ENCODE assay signal across 14 cellular contexts in genomic region chr1:207754942-207755689, GRCh38. TPM values are rescaled to one million over a fixed set of nuclear protein-coding genes. Genes with fewer than 3 reads are reported as not detected.
A peak's percentile ranks its signal among the peaks of the same experiment; 100 is the strongest.
DNase-seq lines count a peak whose midpoint lies in the region; ATAC-seq and TF ChIP-seq lines count a peak whose summit lies in the region.
"Had no signal": no experiment of that assay in that cellular context is flagged by ENCODE, and none has a peak within 500 bp of the region (broad histone marks: within the 10 kb centered on the region; RNA-seq: fewer than 3 reads in every experiment).

No MANE protein-coding gene starts in this region.

- TF ChIP-seq POLR2A in body of pancreas (IDR thresholded peaks at IDR 0.05): no peak

- H3K4me2 ChIP-seq in neural cell (ENCODE audit: low read length): no peak overlapping the region

- H3K9me3 ChIP-seq in body of pancreas (no peaks in the 10 kb centered on the region), neural cell (ENCODE audit: low read length) (no peaks in the 10 kb centered on the region)

- intact Hi-C loops in body of pancreas (cut with DNase I): no loop called here

- H3K9me2 ChIP-seq in neural cell (ENCODE audit: insufficient read depth, low read length): no peaks in the 10 kb centered on the region

- no peak for TF ChIP-seq EP300 in neural cell (conservative IDR thresholded peaks at IDR 0.05; ENCODE audit: poor library complexity, severe bottlenecking)

- peak; percentile 22 for DNase-seq in NCI-H2029 (lab: John Stamatoyannopoulos, UW)
- DNase-seq in NCI-H2029 treated with DMSO at 0.1 percent for 48 hours (lab: John Stamatoyannopoulos, UW): no peak
- peak; percentile 33 for DNase-seq in MV-4-11 (lab: John Stamatoyannopoulos, UW)
- DNase-seq in body of pancreas: peak in 2 of 4 donors; percentile 22 to 29
- no peak for DNase-seq in activated effector memory CD4-positive, alpha-beta T cell treated with anti-CD3 and anti-CD28 coated beads, Interleukin-2, amount 50 U/mL, for 16 hours
- DNase-seq: activated T-cell treated with anti-CD3 and anti-CD28 coated beads for 4 hours, cerebellar nuclear complex, GM23248, KG1, left ventricle myocardium superior had no signal

- H3K27ac ChIP-seq in body of pancreas: peak overlapping the region in 3 of 4 donors; percentile 49 to 97 (median 96)
- no peak overlapping the region for H3K27ac ChIP-seq in neural cell (ENCODE audit: low read length)
- H3K27ac ChIP-seq: GM23248 had no signal

- 26 to 30% methylated on average over 7 of the region's 7 CpGs for WGBS in body of pancreas, 2 donors

- H3K36me3 ChIP-seq in body of pancreas (replicated peaks in 1 of 2; ENCODE audit: insufficient read depth in 1 of 2, low read depth in 2 of 2) (peaks cover 0 to 7% of the 10 kb centered on the region in 2 donors), neural cell (ENCODE audit: insufficient read depth, low read length) (peaks cover 11% of the 10 kb centered on the region)

- H2AFZ ChIP-seq in neural cell (ENCODE audit: low read depth, low read length): no peak overlapping the region
- H2AFZ ChIP-seq: GM23248 had no signal

- no peak for ATAC-seq in body of pancreas
- ATAC-seq in GM21447 (IDR thresholded peaks at IDR 0.05; ENCODE audit: unreplicated experiment): no peak
- no peak for ATAC-seq in HG02840 (IDR thresholded peaks at IDR 0.05; ENCODE audit: low FRiP score, unreplicated experiment)
- ATAC-seq: left ventricle myocardium superior, sciatic nerve had no signal

- no peak overlapping the region for H3K9ac ChIP-seq in neural cell (ENCODE audit: low read length)
- H3K9ac ChIP-seq: GM23248 had no signal

- H3K79me2 ChIP-seq in neural cell (replicated peaks; ENCODE audit: insufficient read depth, low read length): peaks cover 71% of the 10 kb centered on the region

- H3K4me3 ChIP-seq in body of pancreas: no peak overlapping the region
- peak overlapping the region; percentile 96 for H3K4me3 ChIP-seq in neural cell (ENCODE audit: low read length)
- H3K4me3 ChIP-seq: GM23248 had no signal

- peaks cover 8% of the 10 kb centered on the region for H4K20me1 ChIP-seq in neural cell (ENCODE audit: insufficient read depth)

- H3K4me1 ChIP-seq in body of pancreas: peaks cover 55% of the 10 kb centered on the region

- H3F3A ChIP-seq in neural cell (ENCODE audit: insufficient read depth, low read length, poor library complexity, severe bottlenecking): no peaks in the 10 kb centered on the region

- no peak for TF ChIP-seq RAD21 in neural cell (conservative IDR thresholded peaks at IDR 0.05)

- TF ChIP-seq CTCF in body of pancreas (IDR thresholded peaks at IDR 0.05): no peak
- no peak for TF ChIP-seq CTCF in neural cell (IDR thresholded peaks at IDR 0.05; ENCODE audit: poor library complexity, severe bottlenecking)

- no peaks in the 10 kb centered on the region for H3K27me3 ChIP-seq in body of pancreas
- H3K27me3 ChIP-seq in neural cell (ENCODE audit: insufficient read depth, low read depth, low read length): no peaks in the 10 kb centered on the region

TF ChIP-seq in neural cell, 6 proteins besides CTCF, POLR2A, EP300 and RAD21:
- TF ChIP-seq SMC3 (conservative IDR thresholded peaks at IDR 0.05; ENCODE audit: poor library complexity) (no peak), REST (IDR thresholded peaks at IDR 0.05; ENCODE audit: borderline replicate concordance) (no peak), EZH2 (IDR thresholded peaks at IDR 0.05; ENCODE audit: borderline replicate concordance, insufficient read depth, low read length, poor library complexity, severe bottlenecking) (no peak)

RNA-seq across cellular contexts. Expression of gene CD46, which starts 3.3 kb away (rescaled TPM):
- 100 to 1,000 TPM; 162 to 175 TPM for total RNA-seq in body of pancreas
- polyA plus RNA-seq in neural cell: 351 and 393 TPM in 2 replicates
- 187 and 205 TPM in 2 replicates for polyA minus RNA-seq in neural cell

Comparison
In these comparisons a context has a peak if more than half of its experiments do, and no peak if none do; other contexts are left out.
1. DNase-seq: peak in NCI-H2029 (single experiment) and MV-4-11 (single experiment); none in NCI-H2029 treated with DMSO at 0.1 percent for 48 hours (single experiment) and activated effector memory CD4-positive, alpha-beta T cell treated with anti-CD3 and anti-CD28 coated beads, Interleukin-2, amount 50 U/mL, for 16 hours (single experiment).